In genomic region chr5:112921833-112922817, GRCh38 we compare ENCODE assay signal across 8 cellular contexts. TPM values are rescaled to one million over a fixed set of nuclear protein-coding genes. Genes with fewer than 3 reads are reported as not detected.
DNase-seq lines count a peak whose midpoint lies in the region; ATAC-seq and TF ChIP-seq lines count a peak whose summit lies in the region.

TSS of gene REEP5 (minus strand) at chr5:112922227. CDS start at chr5:112922190, 37 bp downstream.

- H3K4me3 ChIP-seq in adrenal gland, result peak within 1 kb of the TSS; percentile 26 to 98 (median 81)
- peak within 1 kb of the TSS; percentile 71 to 100 (median 94) for H3K4me3 ChIP-seq in heart right ventricle
- H3K4me3 ChIP-seq in prostate gland, result peak within 1 kb of the TSS; percentile 95 to 97
- H3K4me3 ChIP-seq in urinary bladder (ENCODE audit: low read depth, low read length), result peak within 1 kb of the TSS; percentile 67

- intact Hi-C loops in adrenal gland (cut with DNase I), result loop anchor here in 1 of 2 donors (10.0 kb wide), 2 partner anchors 57 to 367 kb away; partner anchors contain the start of gene SRP19
- intact Hi-C loops in heart right ventricle (cut with DNase I), result loop anchor here in 6 of 10 donors (2.0 to 10.0 kb wide), 6 partner anchors 35 to 367 kb away; partner anchors contain the start of genes SRP19 (in 6 of the 6) and DCP2 (in 1 of the 6)
- intact Hi-C loops in prostate gland (cut with DNase I), result loop anchor here (5.0 kb wide), 3 partner anchors 35 to 60 kb away; partner anchors contain the start of genes DCP2 and SRP19

- TF ChIP-seq POLR2A in adrenal gland (IDR thresholded peaks at IDR 0.05) (peak; percentile 94 to 97), prostate gland (IDR thresholded peaks at IDR 0.05) (peak; percentile 86)

- DNase-seq in NCI-H128 (lab: John Stamatoyannopoulos, UW; ENCODE audit: unreplicated experiment) (peak; percentile 43), T-helper 1 cell (peak; percentile 68 to 88 (median 75)), adrenal gland (peak; percentile 80 to 91 (median 87)), heart right ventricle (peak; percentile 83 to 90), prostate gland (ENCODE audit: low spot score) (peak; percentile 83)

- peaks cover under 1 to 43% of the 10 kb centered on the region in 2 donors for H3K4me1 ChIP-seq in adrenal gland (replicated peaks in 1 of 2)
- peaks cover 5 to 61% (median 47%) of the 10 kb centered on the region in 9 donors for H3K4me1 ChIP-seq in heart right ventricle
- peaks cover 4% of the 10 kb centered on the region for H3K4me1 ChIP-seq in prostate gland (replicated peaks)
- no peaks in the 10 kb centered on the region for H3K4me1 ChIP-seq in urinary bladder (ENCODE audit: insufficient read depth)

- H3K27me3 ChIP-seq in adrenal gland, result no peaks in the 10 kb centered on the region
- no peaks in the 10 kb centered on the region for H3K27me3 ChIP-seq in heart right ventricle
- no peaks in the 10 kb centered on the region for H3K27me3 ChIP-seq in prostate gland (replicated peaks; ENCODE audit: insufficient read depth)

- WGBS in adrenal gland, 4 donors, result 0 to 1% (median 1%) methylated on average over 13 to 80 of the region's 80 CpGs
- WGBS in heart right ventricle, 2 donors, result 1% methylated on average over 70 to 80 of the region's 80 CpGs
- under 1% methylated on average over 79 of the region's 80 CpGs for WGBS in prostate gland
- WGBS in urinary bladder, result under 1% methylated on average over 78 of the region's 80 CpGs

- ATAC-seq in HG02642 (IDR thresholded peaks at IDR 0.05; ENCODE audit: poor library complexity, unreplicated experiment), result peak; percentile 73
- peak; percentile 92 to 98 (median 96) for ATAC-seq in heart right ventricle

- H3K9me3 ChIP-seq in adrenal gland (replicated peaks in 1 of 3) (no peaks in the 10 kb centered on the region), heart right ventricle (no peaks in the 10 kb centered on the region), prostate gland (no peaks in the 10 kb centered on the region)

- peak; percentile 84 for TF ChIP-seq CTCF in GM12874 (IDR thresholded peaks at IDR 0.05; ENCODE audit: insufficient read depth, low read depth, low read length)
- peak; percentile 25 to 95 (median 72) for TF ChIP-seq CTCF in adrenal gland (IDR thresholded peaks at IDR 0.05)
- TF ChIP-seq CTCF in heart right ventricle (IDR thresholded peaks at IDR 0.05), result peak; percentile 65 to 92 (median 88)
- TF ChIP-seq CTCF in prostate gland (IDR thresholded peaks at IDR 0.05), result peak; percentile 82 to 89 (median 88)

- peaks cover 0 to 16% of the 10 kb centered on the region in 2 donors for H3K36me3 ChIP-seq in adrenal gland (replicated peaks in 1 of 2)
- H3K36me3 ChIP-seq in heart right ventricle, result peaks cover 0 to 35% (median 4%) of the 10 kb centered on the region in 9 donors
- no peaks in the 10 kb centered on the region for H3K36me3 ChIP-seq in prostate gland
- no peaks in the 10 kb centered on the region for H3K36me3 ChIP-seq in urinary bladder (ENCODE audit: insufficient read depth)

- H3K27ac ChIP-seq in adrenal gland, result peak within 1 kb of the TSS; percentile 79 to 98 (median 97)
- peak within 1 kb of the TSS; percentile 87 to 99 (median 98) for H3K27ac ChIP-seq in heart right ventricle
- peak within 1 kb of the TSS; percentile 96 for H3K27ac ChIP-seq in prostate gland
- H3K27ac ChIP-seq in urinary bladder (ENCODE audit: low read depth), result peak within 1 kb of the TSS; percentile 92

RNA-seq across cellular contexts. Expression of gene REEP5, which starts in this region (rescaled TPM):
- total RNA-seq in adrenal gland (100 to 1,000 TPM in 7 of 8 donors, 10 to 100 TPM in 1; 84.6 to 198 (median 173) TPM), heart right ventricle (100 to 1,000 TPM; 118 to 169 (median 134) TPM), prostate gland (100 to 1,000 TPM in 1 of 2 donors, 10 to 100 TPM in 1; 61.0 to 164 TPM), urinary bladder (44.5 TPM)
- polyA plus RNA-seq in adrenal gland (100 to 1,000 TPM in 2 of 3 donors, 10 to 100 TPM in 1; 73.8 to 187 (median 107) TPM), heart right ventricle (10 to 100 TPM; 90.2 to 96.9 TPM), urinary bladder (66.0 TPM)

Comparison
In these comparisons a context has a peak if more than half of its experiments do, and no peak if none do; other contexts are left out.
1. Peak in every context shown above with its lines: DNase-seq, ATAC-seq, H3K4me3 ChIP-seq and H3K27ac ChIP-seq.